11 cellular contexts compared by ENCODE assay signal in genomic region chr13:40993987-40994386, GRCh38. TPM values are rescaled to one million over a fixed set of nuclear protein-coding genes. Genes with fewer than 3 reads are reported as not detected.
DNase-seq lines count a peak whose midpoint lies in the region; ATAC-seq and TF ChIP-seq lines count a peak whose summit lies in the region.
"Had no signal": no experiment of that assay in that cellular context is flagged by ENCODE, and none has a peak within 500 bp of the region (broad histone marks: within the 10 kb centered on the region; RNA-seq: fewer than 3 reads in every experiment).

No MANE protein-coding gene starts in this region.

- H3K27ac ChIP-seq in CD8-positive, alpha-beta T cell (ENCODE audit: low read depth, low read length), result no peak overlapping the region
- H3K27ac ChIP-seq: cardiac muscle cell had no signal

- intact Hi-C loops in CD8-positive, alpha-beta T cell (cut with DNase I, micrococcal nuclease), result loop anchor here in 1 of 2 experiments (2.0 to 10.0 kb wide), 2 partner anchors 19 to 219 kb away; partner anchors contain the start of gene MRPS31

- no peaks in the 10 kb centered on the region for H3K27me3 Mint-ChIP-seq in CD8-positive, alpha-beta T cell (ENCODE audit: low read depth)
- H3K27me3 Mint-ChIP-seq in activated naive CD8-positive, alpha-beta T cell treated with anti-CD3 and anti-CD28 coated beads, Interleukin-2, amount 10 ng/mL, durations not matched to agents 7 days and 5 days, result no peaks in the 10 kb centered on the region
- H3K27me3 Mint-ChIP-seq in chondrocyte (ENCODE audit: low read depth), result no peaks in the 10 kb centered on the region

- CTCF ChIA-PET in CD8-positive, alpha-beta T cell (lab: Charles Lee), result interaction anchor here (2.3 kb wide), 1 partner anchor 19 kb away, joined by 8 read pairs; no protein-coding TSS in a partner anchor

- no peak for ATAC-seq in CD8-positive, alpha-beta T cell
- no peak for ATAC-seq in activated naive CD8-positive, alpha-beta T cell treated with anti-CD3 and anti-CD28 coated beads, Interleukin-2, amount 10 ng/mL, durations not matched to agents 7 days and 5 days (ENCODE audit: low read depth)
- ATAC-seq in HG03460 (IDR thresholded peaks at IDR 0.05; ENCODE audit: unreplicated experiment) (no peak), GM19351 (IDR thresholded peaks at IDR 0.05; ENCODE audit: unreplicated experiment) (no peak)

- no peak for DNase-seq in CD8-positive, alpha-beta T cell
- DNase-seq in LNCaP clone FGC (ENCODE audit: low read depth) (peak; percentile 92), mucosa of gallbladder (ENCODE audit: low spot score) (peak; percentile 78), chondrocyte (ENCODE audit: low spot score) (no peak), NCI-H2081 (lab: John Stamatoyannopoulos, UW) (no peak)
- no peak for DNase-seq in activated naive CD8-positive, alpha-beta T cell treated with anti-CD3 and anti-CD28 coated beads, Interleukin-2, amount 10 ng/mL, durations not matched to agents 7 days and 5 days
- DNase-seq: SJCRH30; stimulated activated naive CD4-positive, alpha-beta T cell treated with Interleukin-2 at 50 U/mL for 16 hours had no signal

- TF ChIP-seq CTCF in CD8-positive, alpha-beta T cell (IDR thresholded peaks at IDR 0.05), result no peak
- no peak for TF ChIP-seq CTCF in LNCaP clone FGC (IDR thresholded peaks at IDR 0.05; ENCODE audit: control insufficient read depth, extremely low read depth, insufficient read depth)
- TF ChIP-seq CTCF in chondrocyte (IDR thresholded peaks at IDR 0.05), result no peak

- peak overlapping the region; percentile 85 for H3K27ac Mint-ChIP-seq in CD8-positive, alpha-beta T cell
- peak overlapping the region; percentile 44 for H3K27ac Mint-ChIP-seq in activated naive CD8-positive, alpha-beta T cell treated with anti-CD3 and anti-CD28 coated beads, Interleukin-2, amount 10 ng/mL, durations not matched to agents 7 days and 5 days
- H3K27ac Mint-ChIP-seq in chondrocyte (ENCODE audit: unreplicated experiment), result no peak overlapping the region

- no peaks in the 10 kb centered on the region for H3K9me3 ChIP-seq in CD8-positive, alpha-beta T cell (ENCODE audit: low read length)
- H3K9me3 ChIP-seq: SJCRH30 had no signal

- H3K4me1 Mint-ChIP-seq in CD8-positive, alpha-beta T cell (ENCODE audit: low read depth), result peaks cover 82% of the 10 kb centered on the region
- H3K4me1 Mint-ChIP-seq in activated naive CD8-positive, alpha-beta T cell treated with anti-CD3 and anti-CD28 coated beads, Interleukin-2, amount 10 ng/mL, durations not matched to agents 7 days and 5 days, result peaks cover 61% of the 10 kb centered on the region
- H3K4me1 Mint-ChIP-seq in chondrocyte (ENCODE audit: low read depth), result peaks cover 16% of the 10 kb centered on the region

- H3K4me3 ChIP-seq in CD8-positive, alpha-beta T cell (ENCODE audit: low read depth, low read length), result no peak overlapping the region
- peak overlapping the region; percentile 19; the same call in 1 of the 2 replicates for H3K4me3 ChIP-seq in LNCaP clone FGC (ENCODE audit: low read depth, low read length)
- H3K4me3 ChIP-seq: cardiac muscle cell, SJCRH30 had no signal

- H3K36me3 Mint-ChIP-seq in CD8-positive, alpha-beta T cell, result peaks cover 23% of the 10 kb centered on the region
- peaks cover 23% of the 10 kb centered on the region for H3K36me3 Mint-ChIP-seq in activated naive CD8-positive, alpha-beta T cell treated with anti-CD3 and anti-CD28 coated beads, Interleukin-2, amount 10 ng/mL, durations not matched to agents 7 days and 5 days
- peaks cover 3% of the 10 kb centered on the region for H3K36me3 Mint-ChIP-seq in chondrocyte (ENCODE audit: low read depth)

- H3K27me3 ChIP-seq in CD8-positive, alpha-beta T cell (ENCODE audit: insufficient read depth, low read length), result no peaks in the 10 kb centered on the region
- H3K27me3 ChIP-seq: cardiac muscle cell, SJCRH30 had no signal

- H3K36me3 ChIP-seq in CD8-positive, alpha-beta T cell (ENCODE audit: insufficient read depth, low read length), result no peaks in the 10 kb centered on the region
- H3K36me3 ChIP-seq: cardiac muscle cell, SJCRH30 had no signal

- POLR2A ChIA-PET in CD8-positive, alpha-beta T cell (lab: Charles Lee), result interaction anchor here (1.6 to 1.7 kb wide), 2 partner anchors 10 to 20 kb away, joined by 3 to 5 read pairs; no protein-coding TSS in a partner anchor
- POLR2A ChIA-PET in activated naive CD8-positive, alpha-beta T cell treated with anti-CD3 and anti-CD28 coated beads, Interleukin-2, amount 10 ng/mL, durations not matched to agents 7 days and 5 days (lab: Charles Lee), result interaction anchor here (1.4 kb wide), 1 partner anchor 21 kb away, joined by 4 read pairs; no protein-coding TSS in a partner anchor

- no peaks in the 10 kb centered on the region for H3K9me3 Mint-ChIP-seq in CD8-positive, alpha-beta T cell
- no peaks in the 10 kb centered on the region for H3K9me3 Mint-ChIP-seq in activated naive CD8-positive, alpha-beta T cell treated with anti-CD3 and anti-CD28 coated beads, Interleukin-2, amount 10 ng/mL, durations not matched to agents 7 days and 5 days
- no peaks in the 10 kb centered on the region for H3K9me3 Mint-ChIP-seq in chondrocyte (ENCODE audit: low read depth)

- peaks cover 87% of the 10 kb centered on the region for H3K4me1 ChIP-seq in CD8-positive, alpha-beta T cell (ENCODE audit: insufficient read depth, low read length)

- H3K4me3 Mint-ChIP-seq in CD8-positive, alpha-beta T cell, result no peak overlapping the region
- H3K4me3 Mint-ChIP-seq in activated naive CD8-positive, alpha-beta T cell treated with anti-CD3 and anti-CD28 coated beads, Interleukin-2, amount 10 ng/mL, durations not matched to agents 7 days and 5 days, result peak overlapping the region; percentile 73
- H3K4me3 Mint-ChIP-seq in chondrocyte (ENCODE audit: unreplicated experiment), result no peak overlapping the region

RNA-seq across cellular contexts. Expression of gene ELF1, which starts 25.1 kb away (rescaled TPM):
- total RNA-seq in CD8-positive, alpha-beta T cell, result 100 to 1,000 TPM; 308 to 313 TPM
- 100 to 1,000 TPM; 134 to 142 TPM for total RNA-seq in activated naive CD8-positive, alpha-beta T cell treated with anti-CD3 and anti-CD28 coated beads, Interleukin-2, amount 10 ng/mL, durations not matched to agents 7 days and 5 days
- 121 TPM for total RNA-seq in mucosa of gallbladder
- total RNA-seq in chondrocyte, result 45.7 to 46.7 TPM (median 45.8 TPM) in 3 replicates

Comparison
In these comparisons a context has a peak if more than half of its experiments do, and no peak if none do; other contexts are left out.
1. DNase-seq: peak in LNCaP clone FGC (single experiment) and mucosa of gallbladder (single experiment); none in CD8-positive, alpha-beta T cell (0 of 7), activated naive CD8-positive, alpha-beta T cell treated with anti-CD3 and anti-CD28 coated beads, Interleukin-2, amount 10 ng/mL, durations not matched to agents 7 days and 5 days (single experiment), chondrocyte (single experiment) and NCI-H2081 (0 of 2).